1 cellular context compared by ENCODE assay signal in the genomic region with DNA sequence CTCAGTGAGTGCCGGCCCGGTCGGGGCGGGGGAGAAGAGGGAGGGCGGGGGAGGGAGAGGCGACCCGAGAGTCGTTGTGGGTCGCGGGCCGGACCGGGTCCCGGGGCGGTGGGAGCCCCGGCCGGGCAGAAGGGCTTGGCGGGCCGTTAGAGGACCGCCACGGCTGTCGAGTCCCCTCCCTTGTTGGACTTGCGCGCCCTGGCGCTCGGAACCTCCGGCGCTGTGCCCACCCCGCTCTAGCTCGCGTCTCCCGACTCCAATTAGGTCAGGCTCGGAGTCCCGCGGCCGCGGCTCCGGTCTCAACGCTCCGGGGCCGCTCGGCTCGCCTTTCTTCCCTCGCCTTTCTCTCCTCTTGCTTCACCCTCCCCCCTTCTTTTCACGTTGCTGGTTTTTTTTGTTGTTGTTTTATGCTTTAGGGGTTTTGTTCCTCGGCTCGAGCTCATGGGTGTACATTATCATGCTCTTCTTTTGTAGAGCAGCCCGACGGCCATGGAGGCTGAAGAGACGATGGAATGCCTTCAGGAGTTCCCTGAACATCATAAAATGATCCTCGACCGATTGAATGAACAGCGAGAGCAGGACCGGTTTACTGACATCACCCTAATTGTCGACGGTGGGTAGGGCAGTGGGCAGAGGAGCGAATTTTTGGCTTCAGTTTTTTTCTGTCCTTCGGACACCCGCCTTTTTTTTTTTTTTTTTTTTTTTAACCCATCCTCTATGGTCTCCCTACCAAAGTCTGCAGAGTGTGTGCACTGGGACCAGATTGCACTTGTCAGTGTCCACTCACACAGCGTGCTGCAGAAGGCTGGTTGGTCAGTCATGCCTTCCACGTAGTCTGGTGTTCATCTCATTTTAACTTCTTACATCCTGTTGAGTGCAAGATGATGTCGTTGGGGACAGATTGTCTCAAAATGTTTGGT.
TF ChIP-seq lines count a peak whose summit lies in the region.

No MANE protein-coding gene starts in this region.

TF ChIP-seq in K562, 482 proteins besides CTCF, POLR2A, EP300 and RAD21 (continued from another document and continues in another):
- TF ChIP-seq, protein P1, sequence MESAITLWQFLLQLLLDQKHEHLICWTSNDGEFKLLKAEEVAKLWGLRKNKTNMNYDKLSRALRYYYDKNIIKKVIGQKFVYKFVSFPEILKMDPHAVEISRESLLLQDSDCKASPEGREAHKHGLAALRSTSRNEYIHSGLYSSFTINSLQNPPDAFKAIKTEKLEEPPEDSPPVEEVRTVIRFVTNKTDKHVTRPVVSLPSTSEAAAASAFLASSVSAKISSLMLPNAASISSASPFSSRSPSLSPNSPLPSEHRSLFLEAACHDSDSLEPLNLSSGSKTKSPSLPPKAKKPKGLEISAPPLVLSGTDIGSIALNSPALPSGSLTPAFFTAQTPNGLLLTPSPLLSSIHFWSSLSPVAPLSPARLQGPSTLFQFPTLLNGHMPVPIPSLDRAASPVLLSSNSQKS (CRISPR knock-in tag; IDR thresholded peaks at IDR 0.05): no peak
- TF ChIP-seq GABPB2 (CRISPR knock-in tag; conservative IDR thresholded peaks at IDR 0.05): 0 out of 2 replicates have a peak, but pooled peaks have one; percentile 30
- TF ChIP-seq, protein P2, sequence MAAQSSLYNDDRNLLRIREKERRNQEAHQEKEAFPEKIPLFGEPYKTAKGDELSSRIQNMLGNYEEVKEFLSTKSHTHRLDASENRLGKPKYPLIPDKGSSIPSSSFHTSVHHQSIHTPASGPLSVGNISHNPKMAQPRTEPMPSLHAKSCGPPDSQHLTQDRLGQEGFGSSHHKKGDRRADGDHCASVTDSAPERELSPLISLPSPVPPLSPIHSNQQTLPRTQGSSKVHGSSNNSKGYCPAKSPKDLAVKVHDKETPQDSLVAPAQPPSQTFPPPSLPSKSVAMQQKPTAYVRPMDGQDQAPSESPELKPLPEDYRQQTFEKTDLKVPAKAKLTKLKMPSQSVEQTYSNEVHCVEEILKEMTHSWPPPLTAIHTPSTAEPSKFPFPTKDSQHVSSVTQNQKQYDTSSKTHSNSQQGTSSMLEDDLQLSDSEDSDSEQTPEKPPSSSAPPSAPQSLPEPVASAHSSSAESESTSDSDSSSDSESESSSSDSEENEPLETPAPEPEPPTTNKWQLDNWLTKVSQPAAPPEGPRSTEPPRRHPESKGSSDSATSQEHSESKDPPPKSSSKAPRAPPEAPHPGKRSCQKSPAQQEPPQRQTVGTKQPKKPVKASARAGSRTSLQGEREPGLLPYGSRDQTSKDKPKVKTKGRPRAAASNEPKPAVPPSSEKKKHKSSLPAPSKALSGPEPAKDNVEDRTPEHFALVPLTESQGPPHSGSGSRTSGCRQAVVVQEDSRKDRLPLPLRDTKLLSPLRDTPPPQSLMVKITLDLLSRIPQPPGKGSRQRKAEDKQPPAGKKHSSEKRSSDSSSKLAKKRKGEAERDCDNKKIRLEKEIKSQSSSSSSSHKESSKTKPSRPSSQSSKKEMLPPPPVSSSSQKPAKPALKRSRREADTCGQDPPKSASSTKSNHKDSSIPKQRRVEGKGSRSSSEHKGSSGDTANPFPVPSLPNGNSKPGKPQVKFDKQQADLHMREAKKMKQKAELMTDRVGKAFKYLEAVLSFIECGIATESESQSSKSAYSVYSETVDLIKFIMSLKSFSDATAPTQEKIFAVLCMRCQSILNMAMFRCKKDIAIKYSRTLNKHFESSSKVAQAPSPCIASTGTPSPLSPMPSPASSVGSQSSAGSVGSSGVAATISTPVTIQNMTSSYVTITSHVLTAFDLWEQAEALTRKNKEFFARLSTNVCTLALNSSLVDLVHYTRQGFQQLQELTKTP (IDR thresholded peaks at IDR 0.05; ENCODE audit: low read depth in 1 of 2, partially characterized antibody in 2 of 2): peak; percentile 60 to 84
- TF ChIP-seq, protein P3, sequence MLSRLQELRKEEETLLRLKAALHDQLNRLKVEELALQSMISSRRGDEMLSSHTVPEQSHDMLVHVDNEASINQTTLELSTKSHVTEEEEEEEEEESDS (CRISPR knock-in tag; IDR thresholded peaks at IDR 0.05): no peak
- peak; percentile 74 for TF ChIP-seq FUS (optimal IDR thresholded peaks at IDR 0.05; ENCODE audit: low read depth, low read length)
- TF ChIP-seq, protein P4, sequence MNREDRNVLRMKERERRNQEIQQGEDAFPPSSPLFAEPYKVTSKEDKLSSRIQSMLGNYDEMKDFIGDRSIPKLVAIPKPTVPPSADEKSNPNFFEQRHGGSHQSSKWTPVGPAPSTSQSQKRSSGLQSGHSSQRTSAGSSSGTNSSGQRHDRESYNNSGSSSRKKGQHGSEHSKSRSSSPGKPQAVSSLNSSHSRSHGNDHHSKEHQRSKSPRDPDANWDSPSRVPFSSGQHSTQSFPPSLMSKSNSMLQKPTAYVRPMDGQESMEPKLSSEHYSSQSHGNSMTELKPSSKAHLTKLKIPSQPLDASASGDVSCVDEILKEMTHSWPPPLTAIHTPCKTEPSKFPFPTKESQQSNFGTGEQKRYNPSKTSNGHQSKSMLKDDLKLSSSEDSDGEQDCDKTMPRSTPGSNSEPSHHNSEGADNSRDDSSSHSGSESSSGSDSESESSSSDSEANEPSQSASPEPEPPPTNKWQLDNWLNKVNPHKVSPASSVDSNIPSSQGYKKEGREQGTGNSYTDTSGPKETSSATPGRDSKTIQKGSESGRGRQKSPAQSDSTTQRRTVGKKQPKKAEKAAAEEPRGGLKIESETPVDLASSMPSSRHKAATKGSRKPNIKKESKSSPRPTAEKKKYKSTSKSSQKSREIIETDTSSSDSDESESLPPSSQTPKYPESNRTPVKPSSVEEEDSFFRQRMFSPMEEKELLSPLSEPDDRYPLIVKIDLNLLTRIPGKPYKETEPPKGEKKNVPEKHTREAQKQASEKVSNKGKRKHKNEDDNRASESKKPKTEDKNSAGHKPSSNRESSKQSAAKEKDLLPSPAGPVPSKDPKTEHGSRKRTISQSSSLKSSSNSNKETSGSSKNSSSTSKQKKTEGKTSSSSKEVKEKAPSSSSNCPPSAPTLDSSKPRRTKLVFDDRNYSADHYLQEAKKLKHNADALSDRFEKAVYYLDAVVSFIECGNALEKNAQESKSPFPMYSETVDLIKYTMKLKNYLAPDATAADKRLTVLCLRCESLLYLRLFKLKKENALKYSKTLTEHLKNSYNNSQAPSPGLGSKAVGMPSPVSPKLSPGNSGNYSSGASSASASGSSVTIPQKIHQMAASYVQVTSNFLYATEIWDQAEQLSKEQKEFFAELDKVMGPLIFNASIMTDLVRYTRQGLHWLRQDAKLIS (CRISPR knock-in tag; IDR thresholded peaks at IDR 0.05): peak; percentile 85; the same call in 1 of the 2 replicates
- peak; percentile 16 for TF ChIP-seq RBM39 (optimal IDR thresholded peaks at IDR 0.05; ENCODE audit: low read depth, low read length)
- TF ChIP-seq ZSCAN32 (CRISPR knock-in tag; IDR thresholded peaks at IDR 0.05): no peak
- TF ChIP-seq SNIP1 (IDR thresholded peaks at IDR 0.05; ENCODE audit: low read depth): peak; percentile 31; the same call in 1 of the 2 replicates
- peak; percentile 22 for TF ChIP-seq BCOR (IDR thresholded peaks at IDR 0.05)
- no peak for TF ChIP-seq TEAD4 (IDR thresholded peaks at IDR 0.05; ENCODE audit: low read length)
- no peak for TF ChIP-seq TEAD4 (CRISPR knock-in tag; IDR thresholded peaks at IDR 0.05; ENCODE audit: borderline replicate concordance)
- TF ChIP-seq CHD2 (IDR thresholded peaks at IDR 0.05; ENCODE audit: low read depth, low read length): no peak
- TF ChIP-seq DPF2 (IDR thresholded peaks at IDR 0.05): peak; percentile 50
- TF ChIP-seq, protein P5, sequence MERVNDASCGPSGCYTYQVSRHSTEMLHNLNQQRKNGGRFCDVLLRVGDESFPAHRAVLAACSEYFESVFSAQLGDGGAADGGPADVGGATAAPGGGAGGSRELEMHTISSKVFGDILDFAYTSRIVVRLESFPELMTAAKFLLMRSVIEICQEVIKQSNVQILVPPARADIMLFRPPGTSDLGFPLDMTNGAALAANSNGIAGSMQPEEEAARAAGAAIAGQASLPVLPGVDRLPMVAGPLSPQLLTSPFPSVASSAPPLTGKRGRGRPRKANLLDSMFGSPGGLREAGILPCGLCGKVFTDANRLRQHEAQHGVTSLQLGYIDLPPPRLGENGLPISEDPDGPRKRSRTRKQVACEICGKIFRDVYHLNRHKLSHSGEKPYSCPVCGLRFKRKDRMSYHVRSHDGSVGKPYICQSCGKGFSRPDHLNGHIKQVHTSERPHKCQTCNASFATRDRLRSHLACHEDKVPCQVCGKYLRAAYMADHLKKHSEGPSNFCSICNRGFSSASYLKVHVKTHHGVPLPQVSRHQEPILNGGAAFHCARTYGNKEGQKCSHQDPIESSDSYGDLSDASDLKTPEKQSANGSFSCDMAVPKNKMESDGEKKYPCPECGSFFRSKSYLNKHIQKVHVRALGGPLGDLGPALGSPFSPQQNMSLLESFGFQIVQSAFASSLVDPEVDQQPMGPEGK (CRISPR knock-in tag; IDR thresholded peaks at IDR 0.05; ENCODE audit: borderline replicate concordance): no peak
- no peak for TF ChIP-seq GTF2E2 (tag; IDR thresholded peaks at IDR 0.05)
- no peak; the same call in 1 of the 2 replicates for TF ChIP-seq PHB (CRISPR knock-in tag; IDR thresholded peaks at IDR 0.05)
- no peak for TF ChIP-seq E2F3 (CRISPR knock-in tag; IDR thresholded peaks at IDR 0.05)
- TF ChIP-seq ARNT (IDR thresholded peaks at IDR 0.05): peak in 1 of 2 experiments; percentile 37; a peak in 1 of 4 replicates
- TF ChIP-seq TOE1 (IDR thresholded peaks at IDR 0.05; ENCODE audit: borderline replicate concordance): peak; percentile 36; the same call in 1 of the 2 replicates
- TF ChIP-seq TOE1 (CRISPR knock-in tag; IDR thresholded peaks at IDR 0.05; ENCODE audit: borderline replicate concordance, low read depth): no peak
- TF ChIP-seq DNMT1 (IDR thresholded peaks at IDR 0.05): 0 out of 2 replicates have a peak, but pooled peaks have one; percentile 57
- TF ChIP-seq, protein P6, sequence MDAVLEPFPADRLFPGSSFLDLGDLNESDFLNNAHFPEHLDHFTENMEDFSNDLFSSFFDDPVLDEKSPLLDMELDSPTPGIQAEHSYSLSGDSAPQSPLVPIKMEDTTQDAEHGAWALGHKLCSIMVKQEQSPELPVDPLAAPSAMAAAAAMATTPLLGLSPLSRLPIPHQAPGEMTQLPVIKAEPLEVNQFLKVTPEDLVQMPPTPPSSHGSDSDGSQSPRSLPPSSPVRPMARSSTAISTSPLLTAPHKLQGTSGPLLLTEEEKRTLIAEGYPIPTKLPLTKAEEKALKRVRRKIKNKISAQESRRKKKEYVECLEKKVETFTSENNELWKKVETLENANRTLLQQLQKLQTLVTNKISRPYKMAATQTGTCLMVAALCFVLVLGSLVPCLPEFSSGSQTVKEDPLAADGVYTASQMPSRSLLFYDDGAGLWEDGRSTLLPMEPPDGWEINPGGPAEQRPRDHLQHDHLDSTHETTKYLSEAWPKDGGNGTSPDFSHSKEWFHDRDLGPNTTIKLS (IDR thresholded peaks at IDR 0.05; ENCODE audit: borderline replicate concordance, low read depth): no peak; the same call in 1 of the 2 replicates
- TF ChIP-seq ILF3 (IDR thresholded peaks at IDR 0.05; ENCODE audit: borderline replicate concordance): peak; percentile 20; the same call in 1 of the 2 replicates
- TF ChIP-seq ZNF124 (CRISPR knock-in tag; IDR thresholded peaks at IDR 0.05): no peak
- TF ChIP-seq ZNF695 (CRISPR knock-in tag; IDR thresholded peaks at IDR 0.05): no peak
- TF ChIP-seq, protein P7, sequence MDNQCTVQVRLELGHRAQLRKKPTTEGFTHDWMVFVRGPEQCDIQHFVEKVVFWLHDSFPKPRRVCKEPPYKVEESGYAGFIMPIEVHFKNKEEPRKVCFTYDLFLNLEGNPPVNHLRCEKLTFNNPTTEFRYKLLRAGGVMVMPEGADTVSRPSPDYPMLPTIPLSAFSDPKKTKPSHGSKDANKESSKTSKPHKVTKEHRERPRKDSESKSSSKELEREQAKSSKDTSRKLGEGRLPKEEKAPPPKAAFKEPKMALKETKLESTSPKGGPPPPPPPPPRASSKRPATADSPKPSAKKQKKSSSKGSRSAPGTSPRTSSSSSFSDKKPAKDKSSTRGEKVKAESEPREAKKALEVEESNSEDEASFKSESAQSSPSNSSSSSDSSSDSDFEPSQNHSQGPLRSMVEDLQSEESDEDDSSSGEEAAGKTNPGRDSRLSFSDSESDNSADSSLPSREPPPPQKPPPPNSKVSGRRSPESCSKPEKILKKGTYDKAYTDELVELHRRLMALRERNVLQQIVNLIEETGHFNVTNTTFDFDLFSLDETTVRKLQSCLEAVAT (IDR thresholded peaks at IDR 0.05): peak; percentile 47 to 59; a peak in 1 of 4 replicates
- TF ChIP-seq, protein P8, sequence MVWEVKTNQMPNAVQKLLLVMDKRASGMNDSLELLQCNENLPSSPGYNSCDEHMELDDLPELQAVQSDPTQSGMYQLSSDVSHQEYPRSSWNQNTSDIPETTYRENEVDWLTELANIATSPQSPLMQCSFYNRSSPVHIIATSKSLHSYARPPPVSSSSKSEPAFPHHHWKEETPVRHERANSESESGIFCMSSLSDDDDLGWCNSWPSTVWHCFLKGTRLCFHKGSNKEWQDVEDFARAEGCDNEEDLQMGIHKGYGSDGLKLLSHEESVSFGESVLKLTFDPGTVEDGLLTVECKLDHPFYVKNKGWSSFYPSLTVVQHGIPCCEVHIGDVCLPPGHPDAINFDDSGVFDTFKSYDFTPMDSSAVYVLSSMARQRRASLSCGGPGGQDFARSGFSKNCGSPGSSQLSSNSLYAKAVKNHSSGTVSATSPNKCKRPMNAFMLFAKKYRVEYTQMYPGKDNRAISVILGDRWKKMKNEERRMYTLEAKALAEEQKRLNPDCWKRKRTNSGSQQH (CRISPR knock-in tag; IDR thresholded peaks at IDR 0.05): 0 out of 2 replicates have a peak, but pooled peaks have one; percentile 42
- TF ChIP-seq MIER1 (IDR thresholded peaks at IDR 0.05; ENCODE audit: low read depth): peak; percentile 47; the same call in 1 of the 2 replicates
- no peak; the same call in 1 of the 2 replicates for TF ChIP-seq EGR1 (conservative IDR thresholded peaks at IDR 0.05)
- TF ChIP-seq ZNF263 (CRISPR knock-in tag; IDR thresholded peaks at IDR 0.05; ENCODE audit: borderline replicate concordance): peak; percentile 66
- no peak; the same call in 1 of the 2 replicates for TF ChIP-seq ARID1B (IDR thresholded peaks at IDR 0.05)
- TF ChIP-seq ZNF133 (CRISPR knock-in tag; IDR thresholded peaks at IDR 0.05): no peak
- TF ChIP-seq, protein P9, sequence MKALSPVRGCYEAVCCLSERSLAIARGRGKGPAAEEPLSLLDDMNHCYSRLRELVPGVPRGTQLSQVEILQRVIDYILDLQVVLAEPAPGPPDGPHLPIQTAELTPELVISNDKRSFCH (CRISPR knock-in tag; IDR thresholded peaks at IDR 0.05): no peak
- TF ChIP-seq, protein P9 (tag; IDR thresholded peaks at IDR 0.05): no peak
- TF ChIP-seq ZBTB8A (IDR thresholded peaks at IDR 0.05; ENCODE audit: partially characterized antibody): no peak
- TF ChIP-seq POLR2AphosphoS5 (IDR thresholded peaks at IDR 0.05; ENCODE audit: control insufficient read depth, insufficient read depth, low read depth, low read length): peak; percentile 61
- peak; percentile 23; the same call in 1 of the 2 replicates for TF ChIP-seq PHB2 (IDR thresholded peaks at IDR 0.05; ENCODE audit: low read depth)
- TF ChIP-seq, protein P10, sequence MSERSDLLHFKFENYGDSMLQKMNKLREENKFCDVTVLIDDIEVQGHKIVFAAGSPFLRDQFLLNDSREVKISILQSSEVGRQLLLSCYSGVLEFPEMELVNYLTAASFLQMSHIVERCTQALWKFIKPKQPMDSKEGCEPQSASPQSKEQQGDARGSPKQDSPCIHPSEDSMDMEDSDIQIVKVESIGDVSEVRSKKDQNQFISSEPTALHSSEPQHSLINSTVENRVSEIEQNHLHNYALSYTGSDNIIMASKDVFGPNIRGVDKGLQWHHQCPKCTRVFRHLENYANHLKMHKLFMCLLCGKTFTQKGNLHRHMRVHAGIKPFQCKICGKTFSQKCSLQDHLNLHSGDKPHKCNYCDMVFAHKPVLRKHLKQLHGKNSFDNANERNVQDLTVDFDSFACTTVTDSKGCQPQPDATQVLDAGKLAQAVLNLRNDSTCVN (CRISPR knock-in tag; IDR thresholded peaks at IDR 0.05): 0 out of 2 replicates have a peak, but pooled peaks have one; percentile 4
- TF ChIP-seq ZNF830 (CRISPR knock-in tag; IDR thresholded peaks at IDR 0.05): 0 out of 2 replicates have a peak, but pooled peaks have one; percentile 18
